15 cellular contexts compared by ENCODE assay signal in the genomic region with DNA sequence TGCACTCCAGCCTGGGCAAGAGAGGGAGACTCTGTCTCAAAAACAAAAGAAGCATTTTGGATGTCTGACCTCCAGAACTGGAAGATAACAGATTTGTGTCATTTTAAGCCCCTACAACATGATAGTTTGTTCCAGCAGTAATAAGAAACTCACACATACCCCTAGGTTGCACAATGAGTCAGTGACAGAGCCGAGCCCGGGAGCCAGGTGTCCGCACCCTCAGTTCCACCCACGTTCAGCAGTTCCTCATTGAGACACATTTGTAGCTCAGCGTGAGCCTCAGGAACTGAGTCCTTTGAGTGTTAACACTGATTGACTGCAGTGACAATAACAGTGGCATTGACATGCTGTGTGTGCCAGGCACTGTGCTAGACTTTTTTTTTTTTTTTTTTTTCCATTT. TPM values are rescaled to one million over a fixed set of nuclear protein-coding genes. Genes with fewer than 3 reads are reported as not detected.
DNase-seq lines count a peak whose midpoint lies in the region; ATAC-seq, FAIRE-seq and TF ChIP-seq lines count a peak whose summit lies in the region.
"Had no signal": no experiment of that assay in that cellular context is flagged by ENCODE, and none has a peak within 500 bp of the region (broad histone marks: within the 10 kb centered on the region; RNA-seq: fewer than 3 reads in every experiment).

No MANE protein-coding gene starts in this region.

- no peak overlapping the region for H3K4me2 ChIP-seq in GM12878 (ENCODE audit: control insufficient read depth, insufficient read depth)
- H3K4me2 ChIP-seq: KMS-11 had no signal

- no peak for TF ChIP-seq CTCF in GM10266 (IDR thresholded peaks at IDR 0.05; ENCODE audit: control insufficient read depth, insufficient read depth, low read depth, missing control alignments)
- TF ChIP-seq CTCF in GM12878 (IDR thresholded peaks at IDR 0.05 in 2 of 3, conservative IDR thresholded peaks at IDR 0.05 in 1 of 3; ENCODE audit: control insufficient read depth in 2 of 3, extremely low read depth in 1 of 3, insufficient read depth in 1 of 3, low read depth in 3 of 3, low read length in 3 of 3), result no peak

- TF ChIP-seq EP300 in GM12878 (IDR thresholded peaks at IDR 0.05; ENCODE audit: borderline replicate concordance in 1 of 2, control insufficient read depth in 1 of 2, low read depth in 2 of 2, low read length in 2 of 2), result no peak

- no peaks in the 10 kb centered on the region for H3K9me3 ChIP-seq in GM12878 (replicated peaks; ENCODE audit: control insufficient read depth, insufficient read depth, low read length)
- H3K9me3 ChIP-seq: Peyer's patch had no signal

- H3K4me3 ChIP-seq in GM12878, result no peak overlapping the region
- H3K4me3 ChIP-seq: Peyer's patch had no signal

- WGBS in GM12878 (ENCODE audit: insufficient coverage, insufficient replicate concordance, low lambda C conversion rate, missing lambda C conversion rate), result 1% methylated on average over 5 of the region's 5 CpGs

- H3K79me2 ChIP-seq in GM12878 (ENCODE audit: control insufficient read depth, insufficient read depth, low read length), result no peaks in the 10 kb centered on the region

- ATAC-seq in HG02884 (IDR thresholded peaks at IDR 0.05; ENCODE audit: unreplicated experiment) (peak; percentile 91), GM12878 (peak; percentile 26; the same call in 1 of the 3 replicates), HG03432 (IDR thresholded peaks at IDR 0.05; ENCODE audit: unreplicated experiment) (no peak)
- ATAC-seq: WTC11 had no signal

- no peak for FAIRE-seq in GM18507 (lab: Jason Lieb, UNC)
- FAIRE-seq in GM12878 (lab: Jason Lieb, UNC), result no peak

- TF ChIP-seq POLR2A in GM12878 (IDR thresholded peaks at IDR 0.05; ENCODE audit: low read depth, low read length), result no peak

- in situ Hi-C loops in GM12878 (cut with MboI), result no loop called here

- H3K27me3 ChIP-seq in GM12878 (replicated peaks in 1 of 2; ENCODE audit: control insufficient read depth in 2 of 2, insufficient read depth in 2 of 2, low read length in 1 of 2), result no peaks in the 10 kb centered on the region; a peak in 1 of 4 replicates
- H3K27me3 ChIP-seq: Peyer's patch had no signal

- DNase-seq in GM10266 (ENCODE audit: extremely low spot score), result peak; percentile 45
- peak; percentile 23 for DNase-seq in GM18507 (ENCODE audit: extremely low spot score, insufficient read length, low read depth)
- peak; percentile 16 for DNase-seq in GM12878 (ENCODE audit: low read depth, low spot score)
- no peak for DNase-seq in T-helper 1 cell
- DNase-seq in NCI-H526 (lab: John Stamatoyannopoulos, UW), result no peak
- DNase-seq: amniotic stem cell, NCI-H446, Peyer's patch had no signal

- H3K27ac ChIP-seq in GM12878 (ENCODE audit: control insufficient read depth, insufficient read depth), result no peak overlapping the region
- H3K27ac ChIP-seq: KMS-11, Peyer's patch had no signal

- SMC1A ChIA-PET in GM12878 (lab: Charles Lee; ENCODE audit: uncharacterized antibody, unreplicated experiment), result no interaction called here

- TF ChIP-seq RAD21 in GM12878 (IDR thresholded peaks at IDR 0.05; ENCODE audit: insufficient read depth, low read depth, low read length), result no peak

- no TSS peak for BruUV-seq in GM12878 (replicated peaks; lab: Mats Ljungman, UMichigan)

- H2AFZ ChIP-seq in GM12878 (ENCODE audit: control insufficient read depth, low read depth, low read length), result no peak overlapping the region

- no peaks in the 10 kb centered on the region for H3K36me3 ChIP-seq in GM12878 (ENCODE audit: control insufficient read depth in 2 of 2, insufficient read depth in 2 of 2, low read length in 1 of 2)
- H3K36me3 ChIP-seq: Peyer's patch had no signal

- intact Hi-C loops in GM12878 (cut with micrococcal nuclease; ENCODE audit: unreplicated experiment), result no loop called here

- CTCF ChIA-PET in GM12878 (lab: Yijun Ruan, JAX), result no interaction called here

- POLR2A ChIA-PET in GM12878 (lab: Charles Lee), result no interaction called here

- H3K9ac ChIP-seq in GM12878 (ENCODE audit: control insufficient read depth, insufficient read depth, low read length), result no peak overlapping the region
- H3K9ac ChIP-seq: KMS-11 had no signal

- no peaks in the 10 kb centered on the region for H3K4me1 ChIP-seq in GM12878 (ENCODE audit: control insufficient read depth, insufficient read depth, low read length)
- H3K4me1 ChIP-seq: Peyer's patch had no signal

- no peaks in the 10 kb centered on the region for H4K20me1 ChIP-seq in GM12878 (ENCODE audit: control insufficient read depth, insufficient read depth)

- RAD21 ChIA-PET in GM12878 (lab: Charles Lee; ENCODE audit: unreplicated experiment), result no interaction called here

TF ChIP-seq in GM12878, 131 proteins besides CTCF, POLR2A, EP300 and RAD21 (continues in another document):
- TF ChIP-seq POLR2AphosphoS5 (IDR thresholded peaks at IDR 0.05; ENCODE audit: low read length) (no peak), PAX5 (IDR thresholded peaks at IDR 0.05; ENCODE audit: borderline replicate concordance, low read depth, low read length) (no peak), STAT1 (conservative IDR thresholded peaks at IDR 0.05) (no peak), ETV6 (conservative IDR thresholded peaks at IDR 0.05 in 1 of 2, IDR thresholded peaks at IDR 0.05 in 1 of 2; ENCODE audit: borderline replicate concordance in 1 of 2, low read depth in 1 of 2) (no peak), MXI1 (IDR thresholded peaks at IDR 0.05; ENCODE audit: low read depth, low read length) (no peak)
- TF ChIP-seq, protein P1, sequence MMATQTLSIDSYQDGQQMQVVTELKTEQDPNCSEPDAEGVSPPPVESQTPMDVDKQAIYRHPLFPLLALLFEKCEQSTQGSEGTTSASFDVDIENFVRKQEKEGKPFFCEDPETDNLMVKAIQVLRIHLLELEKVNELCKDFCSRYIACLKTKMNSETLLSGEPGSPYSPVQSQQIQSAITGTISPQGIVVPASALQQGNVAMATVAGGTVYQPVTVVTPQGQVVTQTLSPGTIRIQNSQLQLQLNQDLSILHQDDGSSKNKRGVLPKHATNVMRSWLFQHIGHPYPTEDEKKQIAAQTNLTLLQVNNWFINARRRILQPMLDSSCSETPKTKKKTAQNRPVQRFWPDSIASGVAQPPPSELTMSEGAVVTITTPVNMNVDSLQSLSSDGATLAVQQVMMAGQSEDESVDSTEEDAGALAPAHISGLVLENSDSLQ (IDR thresholded peaks at IDR 0.05), result peak; percentile 36; the same call in 1 of the 2 replicates
- TF ChIP-seq, protein P2, sequence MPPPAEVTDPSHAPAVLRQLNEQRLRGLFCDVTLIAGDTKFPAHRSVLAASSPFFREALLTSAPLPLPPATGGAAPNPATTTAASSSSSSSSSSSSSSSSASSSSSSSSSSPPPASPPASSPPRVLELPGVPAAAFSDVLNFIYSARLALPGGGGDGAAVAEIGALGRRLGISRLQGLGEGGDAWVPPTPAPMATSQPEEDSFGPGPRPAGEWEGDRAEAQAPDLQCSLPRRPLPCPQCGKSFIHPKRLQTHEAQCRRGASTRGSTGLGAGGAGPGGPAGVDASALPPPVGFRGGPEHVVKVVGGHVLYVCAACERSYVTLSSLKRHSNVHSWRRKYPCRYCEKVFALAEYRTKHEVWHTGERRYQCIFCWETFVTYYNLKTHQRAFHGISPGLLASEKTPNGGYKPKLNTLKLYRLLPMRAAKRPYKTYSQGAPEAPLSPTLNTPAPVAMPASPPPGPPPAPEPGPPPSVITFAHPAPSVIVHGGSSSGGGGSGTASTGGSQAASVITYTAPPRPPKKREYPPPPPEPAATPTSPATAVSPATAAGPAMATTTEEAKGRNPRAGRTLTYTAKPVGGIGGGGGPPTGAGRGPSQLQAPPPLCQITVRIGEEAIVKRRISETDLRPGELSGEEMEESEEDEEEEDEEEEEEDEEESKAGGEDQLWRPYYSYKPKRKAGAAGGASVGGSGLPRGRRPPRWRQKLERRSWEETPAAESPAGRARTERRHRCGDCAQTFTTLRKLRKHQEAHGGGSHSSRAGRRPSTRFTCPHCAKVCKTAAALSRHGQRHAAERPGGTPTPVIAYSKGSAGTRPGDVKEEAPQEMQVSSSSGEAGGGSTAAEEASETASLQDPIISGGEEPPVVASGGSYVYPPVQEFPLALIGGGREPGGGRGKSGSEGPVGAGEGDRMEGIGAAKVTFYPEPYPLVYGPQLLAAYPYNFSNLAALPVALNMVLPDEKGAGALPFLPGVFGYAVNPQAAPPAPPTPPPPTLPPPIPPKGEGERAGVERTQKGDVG (CRISPR knock-in tag; IDR thresholded peaks at IDR 0.05), result no peak
- TF ChIP-seq, protein P3, sequence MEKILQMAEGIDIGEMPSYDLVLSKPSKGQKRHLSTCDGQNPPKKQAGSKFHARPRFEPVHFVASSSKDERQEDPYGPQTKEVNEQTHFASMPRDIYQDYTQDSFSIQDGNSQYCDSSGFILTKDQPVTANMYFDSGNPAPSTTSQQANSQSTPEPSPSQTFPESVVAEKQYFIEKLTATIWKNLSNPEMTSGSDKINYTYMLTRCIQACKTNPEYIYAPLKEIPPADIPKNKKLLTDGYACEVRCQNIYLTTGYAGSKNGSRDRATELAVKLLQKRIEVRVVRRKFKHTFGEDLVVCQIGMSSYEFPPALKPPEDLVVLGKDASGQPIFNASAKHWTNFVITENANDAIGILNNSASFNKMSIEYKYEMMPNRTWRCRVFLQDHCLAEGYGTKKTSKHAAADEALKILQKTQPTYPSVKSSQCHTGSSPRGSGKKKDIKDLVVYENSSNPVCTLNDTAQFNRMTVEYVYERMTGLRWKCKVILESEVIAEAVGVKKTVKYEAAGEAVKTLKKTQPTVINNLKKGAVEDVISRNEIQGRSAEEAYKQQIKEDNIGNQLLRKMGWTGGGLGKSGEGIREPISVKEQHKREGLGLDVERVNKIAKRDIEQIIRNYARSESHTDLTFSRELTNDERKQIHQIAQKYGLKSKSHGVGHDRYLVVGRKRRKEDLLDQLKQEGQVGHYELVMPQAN (conservative IDR thresholded peaks at IDR 0.05), result no peak

RNA-seq across cellular contexts. Expression of a gene that starts 19.8 kb away (rescaled TPM):
- total RNA-seq in GM12878 (2013; cell fraction: nucleolus; rRNA removed), result not detected in 2 replicates
- total RNA-seq in GM12878 (2014; rRNA removed) (not detected in 2 replicates), GM12878 (2014; rRNA removed; fragmentation: Illumina TruSeq; extraction: Trizol) (not detected in 2 replicates), GM12878 (2021) (not detected in 2 replicates)
- not detected for polyA plus RNA-seq in GM12878 (2011; ENCODE audit: low read depth)
- polyA plus RNA-seq in GM12878 (2011; rRNA removed) (not detected in 2 replicates), GM12878 (2014; fragmentation: Illumina TruSeq; extraction: Trizol) (not detected in 2 replicates), GM12878 (2014; fragmentation: Nextera tagmentation; extraction: Ambion mirVana) (not detected), GM12878 (2014; rRNA removed) (not detected in 2 replicates), GM12878 (2016; fragmentation: Nextera tagmentation; extraction: Ambion mirVana) (not detected)
- polyA plus RNA-seq in GM12878 (2011; cell fraction: cytosol; rRNA removed), result not detected in 2 replicates
- not detected in 2 replicates for polyA plus RNA-seq in GM12878 (2011; cell fraction: nucleus; rRNA removed)
- polyA plus RNA-seq in GM12878 (2012), result not detected in 2 replicates
- polyA minus RNA-seq in GM12878 (2011; rRNA and poly(A)+ RNA removed), result not detected in 2 replicates
- polyA minus RNA-seq in GM12878 (2011; cell fraction: cytosol; rRNA and poly(A)+ RNA removed), result not detected in 2 replicates
- polyA minus RNA-seq in GM12878 (2011; cell fraction: nucleus; rRNA and poly(A)+ RNA removed), result not detected in 2 replicates
- total RNA-seq: chondrocyte, glomerular endothelial cell, Peyer's patch had no signal
- polyA plus RNA-seq: neural cell had no signal

Comparison
In these comparisons a context has a peak if more than half of its experiments do, and no peak if none do; other contexts are left out.
1. DNase-seq: peak in GM10266 (single experiment), GM18507 (single experiment) and GM12878 (single experiment); none in T-helper 1 cell (0 of 5) and NCI-H526 (0 of 2).